ENCODE assay signal across 1 cellular context in genomic region chr1:37925316-37925715, GRCh38.
TF ChIP-seq lines count a peak whose summit lies in the region.

No MANE protein-coding gene starts in this region.

TF ChIP-seq in SK-N-SH, 30 proteins besides CTCF, POLR2A, EP300 and RAD21 (continued from another document):
- TF ChIP-seq ZBTB33 (IDR thresholded peaks at IDR 0.05; ENCODE audit: borderline replicate concordance, low read depth) (no peak), MXI1 (IDR thresholded peaks at IDR 0.05; ENCODE audit: low read depth, low read length) (no peak), SIN3A (IDR thresholded peaks at IDR 0.05; ENCODE audit: borderline replicate concordance, low read depth, low read length) (no peak), JUND (IDR thresholded peaks at IDR 0.05) (no peak), YY1 (IDR thresholded peaks at IDR 0.05; ENCODE audit: low read depth) (no peak), RXRA (IDR thresholded peaks at IDR 0.05; ENCODE audit: borderline replicate concordance, low read depth) (no peak), GATA2 (CRISPR knock-in tag; IDR thresholded peaks at IDR 0.05) (no peak), POLR2AphosphoS5 (IDR thresholded peaks at IDR 0.05; ENCODE audit: low read depth, low read length) (no peak), FOXJ3 (CRISPR knock-in tag; IDR thresholded peaks at IDR 0.05) (no peak)
- TF ChIP-seq, protein P1, sequence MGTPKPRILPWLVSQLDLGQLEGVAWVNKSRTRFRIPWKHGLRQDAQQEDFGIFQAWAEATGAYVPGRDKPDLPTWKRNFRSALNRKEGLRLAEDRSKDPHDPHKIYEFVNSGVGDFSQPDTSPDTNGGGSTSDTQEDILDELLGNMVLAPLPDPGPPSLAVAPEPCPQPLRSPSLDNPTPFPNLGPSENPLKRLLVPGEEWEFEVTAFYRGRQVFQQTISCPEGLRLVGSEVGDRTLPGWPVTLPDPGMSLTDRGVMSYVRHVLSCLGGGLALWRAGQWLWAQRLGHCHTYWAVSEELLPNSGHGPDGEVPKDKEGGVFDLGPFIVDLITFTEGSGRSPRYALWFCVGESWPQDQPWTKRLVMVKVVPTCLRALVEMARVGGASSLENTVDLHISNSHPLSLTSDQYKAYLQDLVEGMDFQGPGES (IDR thresholded peaks at IDR 0.05; ENCODE audit: low read depth, low read length): no peak
- TF ChIP-seq, protein P2, sequence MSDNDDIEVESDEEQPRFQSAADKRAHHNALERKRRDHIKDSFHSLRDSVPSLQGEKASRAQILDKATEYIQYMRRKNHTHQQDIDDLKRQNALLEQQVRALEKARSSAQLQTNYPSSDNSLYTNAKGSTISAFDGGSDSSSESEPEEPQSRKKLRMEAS (IDR thresholded peaks at IDR 0.05; ENCODE audit: low read depth): no peak
TF ChIP-seq in SK-N-SH: peak in this region for 0.
